Comparison of ENCODE assay signal across 20 cellular contexts in genomic region chr9:117116084-117116483, GRCh38.
A peak's percentile ranks its signal among the peaks of the same experiment; 100 is the strongest.
DNase-seq lines count a peak whose midpoint lies in the region; ATAC-seq and TF ChIP-seq lines count a peak whose summit lies in the region.
"Had no signal": no experiment of that assay in that cellular context is flagged by ENCODE, and none has a peak within 500 bp of the region (broad histone marks: within the 10 kb centered on the region; RNA-seq: fewer than 3 reads in every experiment).

No MANE protein-coding gene starts in this region.

- no peak overlapping the region for H3K4me3 ChIP-seq in GM06990 (replicated peaks; ENCODE audit: low read depth, low read length)
- no peak overlapping the region for H3K4me3 ChIP-seq in SJCRH30
- H3K4me3 ChIP-seq: ovary had no signal

- H3K27me3 ChIP-seq in GM06990 (replicated peaks; ENCODE audit: control insufficient read depth, insufficient read depth, low read length) (no peaks in the 10 kb centered on the region), SJCRH30 (no peaks in the 10 kb centered on the region)
- H3K27me3 ChIP-seq: ovary had no signal

- no peaks in the 10 kb centered on the region for H3K9me3 ChIP-seq in SJCRH30 (replicated peaks)
- H3K9me3 ChIP-seq: ovary had no signal

- no peak for TF ChIP-seq CTCF in GM06990 (IDR thresholded peaks at IDR 0.05; ENCODE audit: insufficient read depth, low read length, poor library complexity, severe bottlenecking)

- H3K4me1 ChIP-seq in SJCRH30: peaks cover 4% of the 10 kb centered on the region

- H3K36me3 ChIP-seq in GM06990 (ENCODE audit: control insufficient read depth, insufficient read depth, low read length) (no peaks in the 10 kb centered on the region), SJCRH30 (no peaks in the 10 kb centered on the region)
- H3K36me3 ChIP-seq: ovary had no signal

- ATAC-seq in GM19328 (IDR thresholded peaks at IDR 0.05; ENCODE audit: unreplicated experiment): peak; percentile 58
- peak; percentile 68 for ATAC-seq in GM21737 (IDR thresholded peaks at IDR 0.05; ENCODE audit: unreplicated experiment)
- ATAC-seq in HG03280 (IDR thresholded peaks at IDR 0.05; ENCODE audit: unreplicated experiment): peak; percentile 83
- no peak for ATAC-seq in HG02642 (IDR thresholded peaks at IDR 0.05; ENCODE audit: poor library complexity, unreplicated experiment)
- ATAC-seq: left ventricle myocardium superior had no signal

- DNase-seq in GM06990 (ENCODE audit: extremely low read depth, insufficient read length): peak; percentile 58
- no peak for DNase-seq in occipital lobe (lab: John Stamatoyannopoulos, UW)
- no peak for DNase-seq in NCI-H446 (lab: John Stamatoyannopoulos, UW)
- no peak for DNase-seq in SJCRH30
- DNase-seq: activated CD4-positive, CD25-positive, alpha-beta regulatory T cell treated with anti-CD3 and anti-CD28 coated beads, Interleukin-2, amount 50 U/mL, for 72 hours; activated CD8-positive, alpha-beta memory T cell treated with anti-CD3 and anti-CD28 coated beads, Interleukin-2, amount 50 U/mL, for 48 hours; activated naive CD4-positive, alpha-beta T cell treated with anti-CD3 and anti-CD28 coated beads, Interleukin-2, amount 50 U/mL, for 16 hours; cortex of kidney; DND-41; Kasumi-1; left ventricle myocardium superior; NCI-H1436 treated with DMSO at 0.1 percent for 48 hours; NCI-H345; ovary; SHP77; stimulated activated CD4-positive, alpha-beta T cell treated with anti-CD3 and anti-CD28 coated beads, Interleukin-2, amount 100 ng/mL, for 48 hours had no signal

- H3K27ac ChIP-seq in SJCRH30: no peak overlapping the region
- H3K27ac ChIP-seq: ovary had no signal
